ENCODE assay signal across 11 cellular contexts in the genomic region with DNA sequence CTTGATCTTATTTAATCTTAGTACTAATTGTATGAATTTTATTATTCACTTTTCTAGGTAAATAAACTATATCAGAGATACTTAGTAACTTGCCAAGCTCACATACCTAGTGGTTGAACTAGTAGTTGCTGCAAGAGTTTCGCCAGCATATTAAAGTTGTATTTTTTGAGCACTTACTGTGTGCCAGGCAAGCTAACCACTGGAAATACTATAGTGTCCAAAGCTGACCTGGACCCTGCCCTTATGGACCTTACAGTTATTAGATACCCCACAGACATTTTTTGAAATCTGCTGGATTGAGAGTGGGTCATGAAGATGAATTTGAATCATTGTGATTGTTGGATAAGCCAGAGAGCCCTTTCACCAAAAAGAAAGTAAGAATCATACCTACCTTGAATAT.
DNase-seq lines count a peak whose midpoint lies in the region; ATAC-seq and TF ChIP-seq lines count a peak whose summit lies in the region.
"Had no signal": no experiment of that assay in that cellular context is flagged by ENCODE, and none has a peak within 500 bp of the region (broad histone marks: within the 10 kb centered on the region; RNA-seq: fewer than 3 reads in every experiment).

No MANE protein-coding gene starts in this region.

- peaks cover 13% of the 10 kb centered on the region for H3F3A ChIP-seq in SK-N-SH (replicated peaks; ENCODE audit: insufficient read depth)
- peaks cover 24% of the 10 kb centered on the region for H3F3A ChIP-seq in neural progenitor cell (ENCODE audit: low read depth)

- H3K9ac ChIP-seq in SK-N-SH = peak overlapping the region; percentile 10; the same call in 1 of the 2 replicates
- no peak overlapping the region for H3K9ac ChIP-seq in neural progenitor cell

- H3K27me3 ChIP-seq in SK-N-SH (ENCODE audit: insufficient read depth) (no peaks in the 10 kb centered on the region), esophagus (ENCODE audit: control insufficient read depth in 1 of 2, insufficient read depth in 2 of 2, low read length in 2 of 2) (no peaks in the 10 kb centered on the region), neural progenitor cell (no peaks in the 10 kb centered on the region), uterus (no peaks in the 10 kb centered on the region)
- no peaks in the 10 kb centered on the region for H3K27me3 ChIP-seq in CD8-positive, alpha-beta T cell (ENCODE audit: insufficient read depth, low read length)

- peaks cover 4% of the 10 kb centered on the region for H3K36me3 Mint-ChIP-seq in neural progenitor cell
- H3K36me3 Mint-ChIP-seq in CD8-positive, alpha-beta T cell = no peaks in the 10 kb centered on the region

- H3K36me3 ChIP-seq in SK-N-SH (replicated peaks in 1 of 2; ENCODE audit: control insufficient read depth in 1 of 2, insufficient read depth in 2 of 2, low read length in 1 of 2) (no peaks in the 10 kb centered on the region), esophagus (ENCODE audit: control insufficient read depth in 2 of 2, insufficient read depth in 2 of 2, low read length in 1 of 2) (no peaks in the 10 kb centered on the region), neural progenitor cell (no peaks in the 10 kb centered on the region), uterus (no peaks in the 10 kb centered on the region)
- H3K36me3 ChIP-seq in CD8-positive, alpha-beta T cell (ENCODE audit: insufficient read depth, low read length) = no peaks in the 10 kb centered on the region

- no peak for TF ChIP-seq POLR2A in uterus (IDR thresholded peaks at IDR 0.05)

- TF ChIP-seq CTCF in SK-N-SH (IDR thresholded peaks at IDR 0.05) (no peak), neural progenitor cell (IDR thresholded peaks at IDR 0.05) (no peak), uterus (IDR thresholded peaks at IDR 0.05) (no peak), omental fat pad (IDR thresholded peaks at IDR 0.05) (no peak)
- TF ChIP-seq CTCF in CD8-positive, alpha-beta T cell (IDR thresholded peaks at IDR 0.05) = no peak

- intact Hi-C loops in uterus (cut with DNase I; ENCODE audit: low total_unique reads) = no loop called here
- intact Hi-C loops in CD8-positive, alpha-beta T cell (cut with DNase I, micrococcal nuclease) = loop anchor here (1.0 to 5.0 kb wide), 4 partner anchors 302 to 900 kb away; no protein-coding TSS in a partner anchor

- H3K27me3 Mint-ChIP-seq in neural progenitor cell (ENCODE audit: insufficient read depth, low read depth) = no peaks in the 10 kb centered on the region
- H3K27me3 Mint-ChIP-seq in CD8-positive, alpha-beta T cell (ENCODE audit: low read depth) = no peaks in the 10 kb centered on the region
- H3K27me3 Mint-ChIP-seq: memory B cell had no signal

- no peak for TF ChIP-seq EP300 in SK-N-SH (IDR thresholded peaks at IDR 0.05; ENCODE audit: borderline replicate concordance in 1 of 2, low read depth in 1 of 2, low read length in 1 of 2)

- no peak overlapping the region for H3K4me3 Mint-ChIP-seq in neural progenitor cell
- H3K4me3 Mint-ChIP-seq in CD8-positive, alpha-beta T cell = no peak overlapping the region
- H3K4me3 Mint-ChIP-seq: memory B cell had no signal

- H3K9me3 ChIP-seq in SK-N-SH = no peaks in the 10 kb centered on the region
- no peaks in the 10 kb centered on the region for H3K9me3 ChIP-seq in esophagus (ENCODE audit: control insufficient read depth in 2 of 2, insufficient read depth in 1 of 2, low read depth in 1 of 2, low read length in 1 of 2)
- no peaks in the 10 kb centered on the region for H3K9me3 ChIP-seq in neural progenitor cell (ENCODE audit: low read depth)
- H3K9me3 ChIP-seq in uterus = peaks cover 0 to 2% of the 10 kb centered on the region in 2 donors
- H3K9me3 ChIP-seq in CD8-positive, alpha-beta T cell (ENCODE audit: low read length) = no peaks in the 10 kb centered on the region

- peak overlapping the region; percentile 31 for H3K27ac Mint-ChIP-seq in neural progenitor cell
- no peak overlapping the region for H3K27ac Mint-ChIP-seq in CD8-positive, alpha-beta T cell
- H3K27ac Mint-ChIP-seq: memory B cell had no signal

- WGBS in SK-N-SH (ENCODE audit: low lambda C conversion rate) = 86% methylated on average over 1 of the region's 1 CpG
- 63 to 67% methylated on average over 1 of the region's 1 CpG for WGBS in esophagus, 2 donors

- H4K20me1 ChIP-seq in SK-N-SH (ENCODE audit: insufficient read depth) (no peaks in the 10 kb centered on the region), neural progenitor cell (ENCODE audit: low read depth) (peaks cover 3% of the 10 kb centered on the region)

- no peak for TF ChIP-seq RAD21 in SK-N-SH (IDR thresholded peaks at IDR 0.05; ENCODE audit: low read length)

- H3K4me2 ChIP-seq in SK-N-SH (no peak overlapping the region), neural progenitor cell (no peak overlapping the region)

- peaks cover 45% of the 10 kb centered on the region for H3K4me1 Mint-ChIP-seq in neural progenitor cell
- no peaks in the 10 kb centered on the region for H3K4me1 Mint-ChIP-seq in CD8-positive, alpha-beta T cell (ENCODE audit: low read depth)

- H3K4me1 ChIP-seq in SK-N-SH (ENCODE audit: control insufficient read depth in 1 of 2, insufficient read depth in 2 of 2, low read depth in 1 of 2, low read length in 1 of 2) (peaks cover 0 to 28% of the 10 kb centered on the region in 2 experiments; a peak in 3 of 4 replicates), esophagus (ENCODE audit: control insufficient read depth in 2 of 2, insufficient read depth in 2 of 2, low read length in 1 of 2) (no peaks in the 10 kb centered on the region), neural progenitor cell (peaks cover 34% of the 10 kb centered on the region), uterus (peaks cover 4 to 29% of the 10 kb centered on the region in 2 donors)
- H3K4me1 ChIP-seq in CD8-positive, alpha-beta T cell (ENCODE audit: insufficient read depth, low read length) = no peaks in the 10 kb centered on the region

- H3K4me3 ChIP-seq in SK-N-SH (ENCODE audit: low read depth in 2 of 2, low read length in 1 of 2) (no peak overlapping the region), esophagus (ENCODE audit: low read depth in 1 of 2, low read length in 2 of 2) (no peak overlapping the region), neural progenitor cell (no peak overlapping the region), uterus (no peak overlapping the region)
- no peak overlapping the region for H3K4me3 ChIP-seq in CD8-positive, alpha-beta T cell (ENCODE audit: low read depth, low read length)

- H3K9me3 Mint-ChIP-seq in neural progenitor cell = peaks cover 7% of the 10 kb centered on the region
- no peaks in the 10 kb centered on the region for H3K9me3 Mint-ChIP-seq in CD8-positive, alpha-beta T cell
- H3K9me3 Mint-ChIP-seq: memory B cell had no signal

- no peaks in the 10 kb centered on the region for H3K9me2 ChIP-seq in SK-N-SH

- CTCF ChIA-PET in SK-N-SH (lab: Yijun Ruan, JAX) = interaction anchor here (0.6 to 6.3 kb wide), 14 partner anchors 11 to 899 kb away, joined by 3 to 55 read pairs (median 4); no protein-coding TSS in a partner anchor
- CTCF ChIA-PET in CD8-positive, alpha-beta T cell (lab: Charles Lee) = interaction anchor here (0.8 to 4.9 kb wide), 12 partner anchors 11 to 1080 kb away, joined by 3 to 35 read pairs (median 4); no protein-coding TSS in a partner anchor

- H3K79me2 ChIP-seq in SK-N-SH (ENCODE audit: insufficient read depth) = 0 out of 2 replicates have a peak, but pooled peaks cover 3% of the 10 kb centered on the region
- no peaks in the 10 kb centered on the region for H3K79me2 ChIP-seq in neural progenitor cell (ENCODE audit: low read depth)

- POLR2A ChIA-PET in SK-N-SH (lab: Yijun Ruan, JAX) = no interaction called here
- POLR2A ChIA-PET in CD8-positive, alpha-beta T cell (lab: Charles Lee) = interaction anchor here (1.1 kb wide), 1 partner anchor 872 kb away, joined by 6 read pairs; no protein-coding TSS in a partner anchor

- H3K27ac ChIP-seq in SK-N-SH (ENCODE audit: low read depth in 2 of 2, low read length in 1 of 2) (peak overlapping the region; percentile 54 to 83), esophagus (ENCODE audit: low read depth in 2 of 2, low read length in 1 of 2) (peak overlapping the region; percentile 49 to 83), neural progenitor cell (no peak overlapping the region), uterus (peak overlapping the region; percentile 82 to 93)
- no peak overlapping the region for H3K27ac ChIP-seq in CD8-positive, alpha-beta T cell (ENCODE audit: low read depth, low read length)
- H3K27ac ChIP-seq: epithelial cell of prostate had no signal

- H2AFZ ChIP-seq in SK-N-SH (ENCODE audit: low read depth) (no peak overlapping the region), neural progenitor cell (replicated peaks) (no peak overlapping the region)

- DNase-seq in SK-N-SH (no peak), neural progenitor cell (ENCODE audit: low spot score) (no peak), uterus (no peak), omental fat pad (ENCODE audit: low spot score) (no peak)
- no peak for DNase-seq in CD8-positive, alpha-beta T cell
- DNase-seq: cerebellar nuclear complex had no signal

- ATAC-seq in SK-N-SH treated with all-trans-retinoic acid at 6 μM for 48 hours = no peak
- ATAC-seq in omental fat pad (ENCODE audit: low FRiP score) = no peak
- ATAC-seq in HG03442 (IDR thresholded peaks at IDR 0.05; ENCODE audit: unreplicated experiment) = no peak
- ATAC-seq in CD8-positive, alpha-beta T cell = no peak

TF ChIP-seq in SK-N-SH, 30 proteins besides CTCF, POLR2A, EP300 and RAD21 (continues in another document):
- TF ChIP-seq RFX5 (IDR thresholded peaks at IDR 0.05; ENCODE audit: low read length) = no peak

TF ChIP-seq in SK-N-SH treated with all-trans-retinoic acid at 6 μM for 48 hours, 23 proteins besides CTCF, POLR2A, EP300 and RAD21:
- TF ChIP-seq ZFP30 (CRISPR knock-in tag; IDR thresholded peaks at IDR 0.05) (no peak), TCF4 (CRISPR knock-in tag; IDR thresholded peaks at IDR 0.05; ENCODE audit: borderline replicate concordance) (no peak), CSDC2 (CRISPR knock-in tag; IDR thresholded peaks at IDR 0.05) (no peak), ZNF565 (CRISPR knock-in tag; conservative IDR thresholded peaks at IDR 0.05; ENCODE audit: low read depth) (no peak), ZC3H10 (CRISPR knock-in tag; IDR thresholded peaks at IDR 0.05) (no peak), ZFP3 (CRISPR knock-in tag; IDR thresholded peaks at IDR 0.05) (no peak)
TF ChIP-seq in SK-N-SH treated with all-trans-retinoic acid at 6 μM for 48 hours: peak in this region for 0.

Comparison
In these comparisons a context has a peak if more than half of its experiments do, and no peak if none do; other contexts are left out.
1. H3K27ac ChIP-seq: peak in SK-N-SH (2 of 2), esophagus (2 of 2) and uterus (2 of 2); none in neural progenitor cell (single experiment) and CD8-positive, alpha-beta T cell (single experiment).